ENCODE assay signal across 18 cellular contexts in the genomic region with DNA sequence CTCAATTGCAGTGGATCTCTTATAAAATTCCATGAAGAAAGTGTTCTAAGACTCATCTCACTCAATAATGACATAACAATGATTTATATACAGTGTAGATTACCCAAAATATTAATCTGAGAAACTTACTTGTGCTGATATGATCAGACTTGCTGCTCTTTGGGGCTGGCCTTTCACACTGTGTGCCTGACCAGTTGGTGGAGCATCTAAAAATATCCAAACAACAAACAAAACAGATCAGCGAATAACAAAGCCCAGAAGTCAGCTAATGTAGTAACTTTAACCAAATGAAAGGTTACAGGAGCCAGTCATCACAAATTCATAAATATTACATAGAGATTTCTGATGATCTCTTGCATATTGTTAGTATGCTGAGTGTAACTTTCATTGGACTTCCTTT.
DNase-seq lines count a peak whose midpoint lies in the region; ATAC-seq and TF ChIP-seq lines count a peak whose summit lies in the region.
"Had no signal": no experiment of that assay in that cellular context is flagged by ENCODE, and none has a peak within 500 bp of the region (broad histone marks: within the 10 kb centered on the region; RNA-seq: fewer than 3 reads in every experiment).

No MANE protein-coding gene starts in this region.

- H2AFZ ChIP-seq in neuronal stem cell (ENCODE audit: low read length) (peak overlapping the region; percentile 38), smooth muscle cell (ENCODE audit: low read depth) (peak overlapping the region; percentile 30)

- no peaks in the 10 kb centered on the region for H3K79me2 ChIP-seq in smooth muscle cell (ENCODE audit: low read depth)

- H3K27me3 ChIP-seq in left ventricle myocardium inferior (ENCODE audit: low read depth): no peaks in the 10 kb centered on the region
- no peaks in the 10 kb centered on the region for H3K27me3 ChIP-seq in neuronal stem cell (ENCODE audit: control insufficient read depth in 3 of 3, insufficient read depth in 3 of 3, low read depth in 1 of 3, low read length in 3 of 3)
- no peaks in the 10 kb centered on the region for H3K27me3 ChIP-seq in smooth muscle cell (ENCODE audit: low read depth)
- H3K27me3 ChIP-seq: BLaER1 had no signal

- H3K14ac ChIP-seq in neuronal stem cell (ENCODE audit: low read length): no peak overlapping the region

- H3K9me3 ChIP-seq in left ventricle myocardium inferior (replicated peaks) (no peaks in the 10 kb centered on the region), neuronal stem cell (replicated peaks in 1 of 2; ENCODE audit: control insufficient read depth in 2 of 2, insufficient read depth in 1 of 2, low read depth in 1 of 2, low read length in 2 of 2) (no peaks in the 10 kb centered on the region), smooth muscle cell (replicated peaks; ENCODE audit: low read depth) (no peaks in the 10 kb centered on the region)
- H3K9me3 ChIP-seq: A549, BLaER1 had no signal

- H3K4me3 ChIP-seq in left ventricle myocardium inferior: no peak overlapping the region
- no peak overlapping the region for H3K4me3 ChIP-seq in neuronal stem cell (ENCODE audit: low read length in 2 of 2)
- no peak overlapping the region for H3K4me3 ChIP-seq in smooth muscle cell
- H3K4me3 ChIP-seq: A549, BLaER1 had no signal

- H3K4me1 ChIP-seq in left ventricle myocardium inferior: peaks cover 5% of the 10 kb centered on the region
- H3K4me1 ChIP-seq in neuronal stem cell (ENCODE audit: control insufficient read depth in 2 of 2, insufficient read depth in 1 of 2, low read depth in 1 of 2, low read length in 2 of 2): no peaks in the 10 kb centered on the region
- no peaks in the 10 kb centered on the region for H3K4me1 ChIP-seq in smooth muscle cell (ENCODE audit: low read depth)
- H3K4me1 ChIP-seq: A549, BLaER1 had no signal

- H3K36me3 ChIP-seq in left ventricle myocardium inferior: no peaks in the 10 kb centered on the region
- no peaks in the 10 kb centered on the region for H3K36me3 ChIP-seq in neuronal stem cell (replicated peaks in 1 of 2; ENCODE audit: control insufficient read depth in 2 of 2, insufficient read depth in 2 of 2, low read length in 2 of 2)
- no peaks in the 10 kb centered on the region for H3K36me3 ChIP-seq in smooth muscle cell (ENCODE audit: low read depth)
- H3K36me3 ChIP-seq: BLaER1 had no signal

- peaks cover 17% of the 10 kb centered on the region for H3K4me1 Mint-ChIP-seq in mesothelial cell of epicardium
- H3K4me1 Mint-ChIP-seq: CD14-positive monocyte; CD4-positive, alpha-beta memory T cell had no signal

- intact Hi-C loops in left ventricle myocardium inferior (cut with micrococcal nuclease) (no loop called here), left ventricle myocardium superior (cut with micrococcal nuclease) (no loop called here)

- no peak overlapping the region for H4K91ac ChIP-seq in neuronal stem cell (ENCODE audit: low read depth, low read length, poor library complexity)

- H3K9ac ChIP-seq in neuronal stem cell (ENCODE audit: low read depth, low read length, poor library complexity) (no peak overlapping the region), smooth muscle cell (ENCODE audit: low read depth) (no peak overlapping the region)
- H3K9ac ChIP-seq: BLaER1 had no signal

- no peaks in the 10 kb centered on the region for H3K9me3 Mint-ChIP-seq in mesothelial cell of epicardium
- H3K9me3 Mint-ChIP-seq: CD14-positive monocyte, H9 had no signal

- no peak overlapping the region for H4K8ac ChIP-seq in neuronal stem cell (ENCODE audit: low read depth, low read length)

- no peak overlapping the region for H2BK120ac ChIP-seq in neuronal stem cell (ENCODE audit: low read depth, low read length)

- no peaks in the 10 kb centered on the region for H3K36me3 Mint-ChIP-seq in mesothelial cell of epicardium
- H3K36me3 Mint-ChIP-seq: CD14-positive monocyte; CD4-positive, alpha-beta memory T cell had no signal

- H3K27me3 Mint-ChIP-seq in mesothelial cell of epicardium (ENCODE audit: low read depth): no peaks in the 10 kb centered on the region
- H3K27me3 Mint-ChIP-seq: CD4-positive, alpha-beta memory T cell had no signal

- H3K27ac ChIP-seq in left ventricle myocardium inferior (replicated peaks) (peak overlapping the region; percentile 24), neuronal stem cell (replicated peaks; ENCODE audit: low read length) (no peak overlapping the region), smooth muscle cell (ENCODE audit: low read depth) (peak overlapping the region; percentile 33)
- H3K27ac ChIP-seq: 22Rv1, A549, BLaER1, HL-60 had no signal

- H3K79me1 ChIP-seq in neuronal stem cell (ENCODE audit: low read depth, low read length): no peaks in the 10 kb centered on the region

- H3K4ac ChIP-seq in neuronal stem cell (ENCODE audit: low read length): no peak overlapping the region

- H2BK15ac ChIP-seq in neuronal stem cell (ENCODE audit: low read length): no peak overlapping the region

- no peak overlapping the region for H3K27ac Mint-ChIP-seq in mesothelial cell of epicardium
- H3K27ac Mint-ChIP-seq: CD14-positive monocyte; CD4-positive, alpha-beta memory T cell; H9 had no signal

- DNase-seq in left ventricle myocardium inferior (no peak), left ventricle myocardium superior (no peak), neuronal stem cell (ENCODE audit: low spot score) (no peak), smooth muscle cell (lab: John Stamatoyannopoulos, UW; ENCODE audit: unreplicated experiment) (no peak), mesothelial cell of epicardium (ENCODE audit: low spot score in 2 of 2, unreplicated experiment in 2 of 2) (no peak), NCI-H345 treated with DMSO at 0.1 percent for 48 hours (lab: John Stamatoyannopoulos, UW; ENCODE audit: unreplicated experiment) (no peak)
- DNase-seq: CD4-positive, alpha-beta memory T cell; DMS 273 treated with DMSO at 0.1 percent for 48 hours; DMS53; DND-41; EL; H9 had no signal

- no peak overlapping the region for H3K23ac ChIP-seq in neuronal stem cell (ENCODE audit: low read depth, low read length, poor library complexity)

- no CpG with 5 or more reads among the region's 1 CpG for WGBS in neuronal stem cell (ENCODE audit: extremely low coverage in 2 of 2, insufficient read length in 2 of 2, insufficient replicate concordance in 1 of 2), 2 donors
- 96% methylated on average over 1 of the region's 1 CpG for WGBS in smooth muscle cell (ENCODE audit: low lambda C conversion rate)

- no peak overlapping the region for H3K4me3 Mint-ChIP-seq in mesothelial cell of epicardium
- H3K4me3 Mint-ChIP-seq: CD14-positive monocyte; CD4-positive, alpha-beta memory T cell; H9 had no signal

- no peak for ATAC-seq in left ventricle myocardium superior
- ATAC-seq in HG03378 (IDR thresholded peaks at IDR 0.05; ENCODE audit: unreplicated experiment): no peak
- ATAC-seq: A549 had no signal

- no peak overlapping the region for H2AK5ac ChIP-seq in neuronal stem cell (ENCODE audit: low read depth, low read length)

- H2BK12ac ChIP-seq in neuronal stem cell (ENCODE audit: low read length): no peak overlapping the region

- no peak overlapping the region for H3K18ac ChIP-seq in neuronal stem cell (ENCODE audit: low read length)

- H4K20me1 ChIP-seq in smooth muscle cell (ENCODE audit: low read depth): no peaks in the 10 kb centered on the region
- H4K20me1 ChIP-seq: BLaER1 had no signal

- H3K4me2 ChIP-seq in neuronal stem cell (ENCODE audit: insufficient read depth, low read length, poor library complexity, severe bottlenecking) (no peak overlapping the region), smooth muscle cell (no peak overlapping the region)
- H3K4me2 ChIP-seq: A549, BLaER1 had no signal

- H2BK5ac ChIP-seq in neuronal stem cell (ENCODE audit: low read length): no peak overlapping the region

- H3F3A ChIP-seq in smooth muscle cell (ENCODE audit: low read depth): no peaks in the 10 kb centered on the region

- TF ChIP-seq CTCF in left ventricle myocardium inferior (IDR thresholded peaks at IDR 0.05; ENCODE audit: borderline replicate concordance): no peak
- no peak for TF ChIP-seq CTCF in smooth muscle cell (IDR thresholded peaks at IDR 0.05; ENCODE audit: borderline replicate concordance, insufficient read depth, poor library complexity, severe bottlenecking)
- no peak for TF ChIP-seq CTCF in mesothelial cell of epicardium (IDR thresholded peaks at IDR 0.05; ENCODE audit: unreplicated experiment)
